In genomic region chr11:119419834-119420492, GRCh38 we compare ENCODE assay signal across 22 cellular contexts. TPM values are rescaled to one million over a fixed set of nuclear protein-coding genes. Genes with fewer than 3 reads are reported as not detected.
DNase-seq lines count a peak whose midpoint lies in the region; ATAC-seq and TF ChIP-seq lines count a peak whose summit lies in the region.
"Had no signal": no experiment of that assay in that cellular context is flagged by ENCODE, and none has a peak within 500 bp of the region (broad histone marks: within the 10 kb centered on the region; RNA-seq: fewer than 3 reads in every experiment).

No MANE protein-coding gene starts in this region.

- H2BK15ac ChIP-seq in mesenchymal stem cell (ENCODE audit: low read depth, poor library complexity, severe bottlenecking): peak overlapping the region; percentile 68

- peaks cover 23% of the 10 kb centered on the region for H3K4me1 ChIP-seq in mesenchymal stem cell (ENCODE audit: control insufficient read depth, insufficient read depth, low read depth, low read length)
- H3K4me1 ChIP-seq: adrenal gland had no signal

- peaks cover 0 to 17% (median 0%) of the 10 kb centered on the region in 45 donors for H3K27me3 ChIP-seq in dorsolateral prefrontal cortex
- H3K27me3 ChIP-seq in mesenchymal stem cell (ENCODE audit: control insufficient read depth in 1 of 2, insufficient read depth in 1 of 2, low read length in 2 of 2): peaks cover 0 to 75% of the 10 kb centered on the region in 2 experiments
- H3K27me3 ChIP-seq: Peyer's patch had no signal

- H3K4me3 ChIP-seq in dorsolateral prefrontal cortex (peak overlapping the region in 51 of 59 donors; percentile 49 to 86 (median 72)), mesenchymal stem cell (ENCODE audit: insufficient read depth in 1 of 2, low read depth in 1 of 2, low read length in 2 of 2) (peak overlapping the region; percentile 19 to 92), coronary artery (no peak overlapping the region)
- H3K4me3 ChIP-seq: adrenal gland, GM12878, hepatocyte, Peyer's patch had no signal

- peaks cover 5% of the 10 kb centered on the region for H3K27me3 Mint-ChIP-seq in HFFc6 (ENCODE audit: insufficient read depth)

- no peak overlapping the region for H2BK12ac ChIP-seq in mesenchymal stem cell (ENCODE audit: low read length in 2 of 2)

- WGBS in mesenchymal stem cell: 90% methylated on average over 18 of the region's 18 CpGs

- no peak overlapping the region for H2BK5ac ChIP-seq in mesenchymal stem cell (ENCODE audit: low read depth, low read length, poor library complexity, severe bottlenecking)

- no peaks in the 10 kb centered on the region for H3K79me1 ChIP-seq in mesenchymal stem cell (replicated peaks; ENCODE audit: low read length, poor library complexity, severe bottlenecking)

- H3K9me3 Mint-ChIP-seq in HFFc6: no peaks in the 10 kb centered on the region

- H3K27ac Mint-ChIP-seq in HFFc6: peak overlapping the region; percentile 97

- peaks cover 0 to 30% of the 10 kb centered on the region in 2 experiments for H3K36me3 ChIP-seq in mesenchymal stem cell (ENCODE audit: control insufficient read depth in 1 of 2, insufficient read depth in 2 of 2, low read depth in 1 of 2, low read length in 2 of 2)
- H3K36me3 ChIP-seq: adrenal gland, Peyer's patch had no signal

- no peak overlapping the region for H2BK120ac ChIP-seq in mesenchymal stem cell (ENCODE audit: low read depth, low read length)

- TF ChIP-seq CTCF in HFFc6 (IDR thresholded peaks at IDR 0.05) (no peak), dorsolateral prefrontal cortex (IDR thresholded peaks at IDR 0.05 in 54 of 56, conservative IDR thresholded peaks at IDR 0.05 in 2 of 56; ENCODE audit: low read depth in 1 of 56, partially characterized antibody in 56 of 56) (no peak), coronary artery (IDR thresholded peaks at IDR 0.05) (no peak)

- H4K91ac ChIP-seq in mesenchymal stem cell (ENCODE audit: low read length): peak overlapping the region; percentile 15

- H3K4me3 Mint-ChIP-seq in HFFc6: peak overlapping the region; percentile 97

- peaks cover 62% of the 10 kb centered on the region for H3K4me1 Mint-ChIP-seq in HFFc6 (ENCODE audit: low read depth)

- no peak overlapping the region for H2AK5ac ChIP-seq in mesenchymal stem cell (ENCODE audit: low read length, severe bottlenecking)

- H3K18ac ChIP-seq in mesenchymal stem cell (ENCODE audit: low read depth in 1 of 2, low read length in 2 of 2): no peak overlapping the region

- H3K23ac ChIP-seq in mesenchymal stem cell (ENCODE audit: low read length in 2 of 2): no peak overlapping the region

- H3K4me2 ChIP-seq in mesenchymal stem cell (ENCODE audit: low read length, poor library complexity, severe bottlenecking): no peak overlapping the region
- H3K4me2 ChIP-seq: hepatocyte had no signal

- H3K9ac ChIP-seq in mesenchymal stem cell (ENCODE audit: low read length): peak overlapping the region; percentile 87
- H3K9ac ChIP-seq: parathyroid adenoma had no signal

- no peak overlapping the region for H3K4ac ChIP-seq in mesenchymal stem cell (ENCODE audit: low read depth in 1 of 2, low read length in 2 of 2)

- peak overlapping the region in 1 of 2 experiments; percentile 9 for H3K14ac ChIP-seq in mesenchymal stem cell (ENCODE audit: low read length in 2 of 2)

- H2AFZ ChIP-seq in mesenchymal stem cell (ENCODE audit: low read depth, low read length): no peak overlapping the region
- H2AFZ ChIP-seq: hepatocyte, parathyroid adenoma had no signal

- H3K27ac ChIP-seq in dorsolateral prefrontal cortex (peak overlapping the region in 21 of 59 donors; percentile 4 to 97 (median 37)), mesenchymal stem cell (ENCODE audit: low read length, poor library complexity, severe bottlenecking) (no peak overlapping the region), coronary artery (no peak overlapping the region)
- H3K27ac ChIP-seq: adrenal gland, hepatocyte, parathyroid adenoma, Peyer's patch had no signal

- intact Hi-C loops in dorsolateral prefrontal cortex (cut with DNase I): loop anchor here in 1 of 2 donors (5.0 kb wide), 1 partner anchor 53 kb away; no protein-coding TSS in a partner anchor

- H3K9me3 ChIP-seq in mesenchymal stem cell (ENCODE audit: control insufficient read depth, low read length): no peaks in the 10 kb centered on the region
- H3K9me3 ChIP-seq: adrenal gland, Peyer's patch had no signal

- no peak for ATAC-seq in GM21786 (IDR thresholded peaks at IDR 0.05; ENCODE audit: unreplicated experiment)
- ATAC-seq: GM12878, left colon had no signal

- no peak overlapping the region for H4K8ac ChIP-seq in mesenchymal stem cell (ENCODE audit: low read length)

- H3K36me3 Mint-ChIP-seq in HFFc6 (ENCODE audit: low read depth): peaks cover 50% of the 10 kb centered on the region

- DNase-seq in HFFc6 (no peak), dorsolateral prefrontal cortex (no peak), mesenchymal stem cell (no peak), coronary artery (ENCODE audit: low spot score) (no peak)
- DNase-seq in activated naive CD4-positive, alpha-beta T cell treated with Interleukin-2 at 50 U/mL for 16 hours: no peak
- no peak for DNase-seq in central memory CD4-positive, alpha-beta T cell
- DNase-seq: activated CD4-positive, alpha-beta T cell treated with anti-CD3 and anti-CD28 coated beads for 4 hours; activated effector memory CD4-positive, alpha-beta T cell treated with Interleukin-2 at 50 U/mL for 16 hours; adrenal gland; C1 segment of cervical spinal cord; DMS 273 treated with DMSO at 0.1 percent for 48 hours; effector memory CD4-positive, alpha-beta T cell; GDM1; left colon; MM.1S; NCI-H146; NCI-H82; Peyer's patch had no signal

RNA-seq across cellular contexts. Expression of gene THY1, which starts 3.0 kb away (rescaled TPM):
- total RNA-seq in HFFc6 (2021; fragmentation: NEBNext Ultra II Directional; extraction: Animal tissue kit (Norgen Biotek cat#: 25700)): 100 to 1,000 TPM; 705 to 934 (median 790) TPM
- total RNA-seq in dorsolateral prefrontal cortex: 100 to 1,000 TPM; 161 to 881 (median 538) TPM
- 87.8 TPM for polyA plus RNA-seq in mesenchymal stem cell (2013, experiment 1 of 2)
- 87.6 TPM for polyA plus RNA-seq in mesenchymal stem cell (2013, experiment 2 of 2)

RNA-seq across cellular contexts. Expression of gene USP2, which starts 38.5 kb away (rescaled TPM):
- under 1 TPM; 0.32 to 0.71 (median 0.49) TPM for total RNA-seq in HFFc6 (2021; fragmentation: NEBNext Ultra II Directional; extraction: Animal tissue kit (Norgen Biotek cat#: 25700))
- 10 to 100 TPM; 32.5 to 68.6 (median 46.7) TPM for total RNA-seq in dorsolateral prefrontal cortex
- polyA plus RNA-seq in mesenchymal stem cell (2013, experiment 1 of 2): 0.65 TPM
- 0.60 TPM for polyA plus RNA-seq in mesenchymal stem cell (2013, experiment 2 of 2)

Comparison
In these comparisons a context has a peak if more than half of its experiments do, and no peak if none do; other contexts are left out.
1. RNA of gene USP2, which starts 38.5 kb away (total RNA-seq): 32.5 to 68.6 TPM in dorsolateral prefrontal cortex; 0.32 to 0.71 TPM in HFFc6; every median in the first group is over 10 times any median in the second.